ENCODE assay signal across 8 cellular contexts in the genomic region with DNA sequence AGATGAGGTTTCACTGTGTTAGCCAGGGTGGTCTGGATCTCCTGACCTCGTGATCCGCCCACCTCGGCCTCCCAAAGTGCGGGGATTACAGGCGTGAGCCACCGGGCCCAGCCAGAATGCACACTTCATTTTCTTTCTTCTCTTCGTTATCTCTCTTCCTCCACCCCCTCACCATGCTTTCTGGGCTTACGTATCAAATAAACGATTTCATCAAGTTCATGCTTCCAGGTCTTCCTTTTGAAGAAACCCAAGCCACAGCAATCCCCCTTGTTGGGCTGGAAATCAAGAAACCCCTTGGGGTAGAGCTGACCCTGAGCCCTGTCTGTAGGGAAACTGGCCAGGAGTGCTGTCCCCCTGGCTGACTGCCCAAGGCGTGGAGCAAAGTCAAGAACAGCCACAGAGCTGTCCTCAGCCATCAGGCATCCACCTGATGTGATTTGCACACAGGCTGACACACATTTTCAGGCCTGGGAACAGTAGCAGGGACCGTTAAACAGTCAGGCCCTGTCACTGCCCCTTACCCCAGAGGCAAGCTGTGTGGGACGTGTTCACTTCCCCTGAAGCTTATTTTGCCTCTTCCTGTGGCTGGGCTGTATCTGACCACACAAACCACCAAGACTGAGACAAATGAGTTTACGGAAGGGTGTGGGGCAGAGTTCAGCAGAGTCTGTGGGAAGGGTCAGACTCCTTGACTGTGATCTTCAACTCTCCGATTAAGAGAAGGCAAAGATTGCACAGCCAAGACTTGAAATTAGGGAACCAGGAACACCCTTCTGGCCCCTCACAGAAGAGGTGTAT. TPM values are rescaled to one million over a fixed set of nuclear protein-coding genes. Genes with fewer than 3 reads are reported as not detected.
DNase-seq lines count a peak whose midpoint lies in the region; ATAC-seq and TF ChIP-seq lines count a peak whose summit lies in the region.

No MANE protein-coding gene starts in this region.

- peak overlapping the region; percentile 91 for H3K27ac Mint-ChIP-seq in nephron progenitor cell

- peak overlapping the region; percentile 54 for H3K27ac ChIP-seq in colonic mucosa

- peak overlapping the region; percentile 51 for H3K4me3 Mint-ChIP-seq in nephron progenitor cell

- ATAC-seq in HG03103 (IDR thresholded peaks at IDR 0.05; ENCODE audit: low read depth, unreplicated experiment) = peak; percentile 98

- peaks cover 19% of the 10 kb centered on the region for H3K4me1 Mint-ChIP-seq in nephron progenitor cell

- TF ChIP-seq CTCF in colonic mucosa (IDR thresholded peaks at IDR 0.05) (no peak), nephron progenitor cell (IDR thresholded peaks at IDR 0.05) (no peak), BE2C (IDR thresholded peaks at IDR 0.05; ENCODE audit: low read depth, low read length) (no peak)

- peaks cover 4% of the 10 kb centered on the region for H3K36me3 Mint-ChIP-seq in nephron progenitor cell (ENCODE audit: low read depth)

- H3K27me3 Mint-ChIP-seq in nephron progenitor cell (ENCODE audit: low read depth, poor library complexity) = peaks cover 16% of the 10 kb centered on the region

- H3K27me3 ChIP-seq in colonic mucosa = no peaks in the 10 kb centered on the region
- no peaks in the 10 kb centered on the region for H3K27me3 ChIP-seq in BE2C

- peak; percentile 63 for DNase-seq in activated naive CD4-positive, alpha-beta T cell treated with Interleukin-2 at 50 U/mL for 16 hours
- DNase-seq in activated naive CD4-positive, alpha-beta T cell (lab: John Stamatoyannopoulos, UW) = no peak
- DNase-seq in SKM-1 (lab: John Stamatoyannopoulos, UW; ENCODE audit: unreplicated experiment) = peak; percentile 97
- DNase-seq in colonic mucosa = peak; percentile 50
- no peak for DNase-seq in nephron progenitor cell
- DNase-seq in BE2C = no peak
- no peak for DNase-seq in 8988T

- intact Hi-C loops in colonic mucosa (cut with DNase I) = no loop called here

- H3K36me3 ChIP-seq in colonic mucosa (no peaks in the 10 kb centered on the region), BE2C (no peaks in the 10 kb centered on the region)

- peak overlapping the region; percentile 55 to 60 for H3K9ac ChIP-seq in colonic mucosa (ENCODE audit: low read depth in 2 of 2, low read length in 2 of 2)

- H3K9me3 ChIP-seq in colonic mucosa (no peaks in the 10 kb centered on the region), BE2C (no peaks in the 10 kb centered on the region)

- H3K4me1 ChIP-seq in colonic mucosa (no peaks in the 10 kb centered on the region), BE2C (no peaks in the 10 kb centered on the region)

- H3K9me3 Mint-ChIP-seq in nephron progenitor cell = peaks cover 25% of the 10 kb centered on the region

- H3K4me3 ChIP-seq in colonic mucosa (no peak overlapping the region), BE2C (ENCODE audit: low read depth, low read length) (no peak overlapping the region)

RNA-seq across cellular contexts. Expression of a gene that starts 15.1 kb away (rescaled TPM):
- total RNA-seq in colonic mucosa = under 1 TPM; 0.30 to 0.45 TPM
- not detected for polyA plus RNA-seq in BE2C (2012; ENCODE audit: insufficient read depth, insufficient read length, low read depth)

RNA-seq across cellular contexts. Expression of a gene that starts 47.4 kb away (rescaled TPM):
- total RNA-seq in colonic mucosa = not detected
- not detected for polyA plus RNA-seq in BE2C (2012; ENCODE audit: insufficient read depth, insufficient read length, low read depth)

Comparison
In these comparisons a context has a peak if more than half of its experiments do, and no peak if none do; other contexts are left out.
1. DNase-seq: peak in activated naive CD4-positive, alpha-beta T cell treated with Interleukin-2 at 50 U/mL for 16 hours (single experiment), SKM-1 (single experiment) and colonic mucosa (single experiment); none in activated naive CD4-positive, alpha-beta T cell (0 of 4), nephron progenitor cell (single experiment), BE2C (single experiment) and 8988T (single experiment).